ENCODE assay signal across 19 cellular contexts in the genomic region with DNA sequence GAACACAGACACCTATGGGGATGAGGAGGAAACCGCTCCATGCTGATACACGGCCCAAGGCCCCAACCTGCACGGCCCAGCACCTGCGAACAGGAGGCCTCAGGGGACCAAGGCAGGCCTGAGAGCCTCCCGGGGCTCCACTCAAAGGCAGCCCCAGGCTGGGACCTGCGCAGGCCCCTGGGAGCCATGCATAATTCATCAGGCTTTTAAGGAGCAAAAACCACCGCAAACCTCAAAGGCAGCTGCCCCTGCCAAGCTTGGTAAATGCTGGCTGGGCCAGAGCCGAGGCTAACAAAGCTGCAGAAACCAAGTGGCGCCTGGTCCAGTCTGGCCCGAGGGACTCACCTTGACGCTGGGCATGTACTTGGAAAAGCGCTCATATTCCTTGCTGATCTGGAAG. TPM values are rescaled to one million over a fixed set of nuclear protein-coding genes. Genes with fewer than 3 reads are reported as not detected.
A peak's percentile ranks its signal among the peaks of the same experiment; 100 is the strongest.
DNase-seq lines count a peak whose midpoint lies in the region; ATAC-seq and TF ChIP-seq lines count a peak whose summit lies in the region.
"Had no signal": no experiment of that assay in that cellular context is flagged by ENCODE, and none has a peak within 500 bp of the region (broad histone marks: within the 10 kb centered on the region; RNA-seq: fewer than 3 reads in every experiment).

No MANE protein-coding gene starts in this region.

- no peaks in the 10 kb centered on the region for H3K27me3 ChIP-seq in A673 (replicated peaks; ENCODE audit: insufficient read depth, low read depth, low read length, poor library complexity)
- H3K27me3 ChIP-seq: left lung had no signal

- DNase-seq in stimulated activated naive CD8-positive, alpha-beta T cell treated with anti-CD3 and anti-CD28 coated beads, Interleukin-15, Interleukin-2, amounts not matched to agents 100 U/mL and 50 U/mL, for 24 hours = no peak
- DNase-seq in activated CD8-positive, alpha-beta T cell treated with anti-CD3 and anti-CD28 coated beads for 36 hours = no peak
- DNase-seq in glutamatergic neuron (peak; percentile 47), A673 (ENCODE audit: low spot score) (no peak)
- DNase-seq: Caco-2; effector memory CD4-positive, alpha-beta T cell; head of caudate nucleus; KG1; left lung; NCI-H1092; NCI-H2171; occipital lobe; Right ventricle myocardium superior; T-helper 1 cell had no signal

- peaks cover 55% of the 10 kb centered on the region for H3K4me1 Mint-ChIP-seq in stimulated activated naive CD8-positive, alpha-beta T cell treated with anti-CD3 and anti-CD28 coated beads, Interleukin-15, Interleukin-2, amounts not matched to agents 100 ng/mL and 50 ng/mL, for 24 hours (ENCODE audit: low read depth)
- peaks cover 47% of the 10 kb centered on the region for H3K4me1 Mint-ChIP-seq in activated CD8-positive, alpha-beta T cell treated with anti-CD3 and anti-CD28 coated beads for 36 hours (ENCODE audit: low read depth)
- H3K4me1 Mint-ChIP-seq in glutamatergic neuron (ENCODE audit: low read depth, unreplicated experiment) = peaks cover 23% of the 10 kb centered on the region

- peak overlapping the region; percentile 59 for H3K4me3 Mint-ChIP-seq in stimulated activated naive CD8-positive, alpha-beta T cell treated with anti-CD3 and anti-CD28 coated beads, Interleukin-15, Interleukin-2, amounts not matched to agents 100 ng/mL and 50 ng/mL, for 24 hours
- peak overlapping the region; percentile 3 for H3K4me3 Mint-ChIP-seq in activated CD8-positive, alpha-beta T cell treated with anti-CD3 and anti-CD28 coated beads for 36 hours
- H3K4me3 Mint-ChIP-seq in glutamatergic neuron (ENCODE audit: unreplicated experiment) = peak overlapping the region; percentile 49

- peak overlapping the region; percentile 84 for H3K27ac Mint-ChIP-seq in stimulated activated naive CD8-positive, alpha-beta T cell treated with anti-CD3 and anti-CD28 coated beads, Interleukin-15, Interleukin-2, amounts not matched to agents 100 ng/mL and 50 ng/mL, for 24 hours
- peak overlapping the region; percentile 12 for H3K27ac Mint-ChIP-seq in activated CD8-positive, alpha-beta T cell treated with anti-CD3 and anti-CD28 coated beads for 36 hours
- H3K27ac Mint-ChIP-seq in glutamatergic neuron (ENCODE audit: unreplicated experiment) = peak overlapping the region; percentile 76

- H3K9me3 Mint-ChIP-seq in stimulated activated naive CD8-positive, alpha-beta T cell treated with anti-CD3 and anti-CD28 coated beads, Interleukin-15, Interleukin-2, amounts not matched to agents 100 ng/mL and 50 ng/mL, for 24 hours = no peaks in the 10 kb centered on the region
- no peaks in the 10 kb centered on the region for H3K9me3 Mint-ChIP-seq in activated CD8-positive, alpha-beta T cell treated with anti-CD3 and anti-CD28 coated beads for 36 hours
- H3K9me3 Mint-ChIP-seq in glutamatergic neuron (ENCODE audit: unreplicated experiment) = peaks cover 8% of the 10 kb centered on the region

- no peak overlapping the region for H3K4me3 ChIP-seq in A673 (ENCODE audit: low read depth, low read length, poor library complexity, severe bottlenecking)
- H3K4me3 ChIP-seq: left lung, mucosa of descending colon had no signal

- BruUV-seq in A673 (replicated peaks; lab: Mats Ljungman, UMichigan) = no TSS peak

- no peaks in the 10 kb centered on the region for H3K9me3 ChIP-seq in A673 (ENCODE audit: low read depth, low read length, poor library complexity, severe bottlenecking)
- H3K9me3 ChIP-seq: Caco-2, left lung, mucosa of descending colon had no signal

- H3K36me3 ChIP-seq in A673 (ENCODE audit: insufficient read depth, low read length, poor library complexity, severe bottlenecking) = peaks cover 85% of the 10 kb centered on the region

- H3K4me1 ChIP-seq in A673 (ENCODE audit: insufficient read depth, low read length, poor library complexity, severe bottlenecking) = peaks cover 16% of the 10 kb centered on the region
- H3K4me1 ChIP-seq: Caco-2 had no signal

- H3K36me3 Mint-ChIP-seq in stimulated activated naive CD8-positive, alpha-beta T cell treated with anti-CD3 and anti-CD28 coated beads, Interleukin-15, Interleukin-2, amounts not matched to agents 100 ng/mL and 50 ng/mL, for 24 hours (ENCODE audit: low read depth) = peaks cover 81% of the 10 kb centered on the region
- H3K36me3 Mint-ChIP-seq in activated CD8-positive, alpha-beta T cell treated with anti-CD3 and anti-CD28 coated beads for 36 hours (ENCODE audit: low read depth) = peaks cover 80% of the 10 kb centered on the region
- no peaks in the 10 kb centered on the region for H3K36me3 Mint-ChIP-seq in glutamatergic neuron (ENCODE audit: unreplicated experiment)

- no peak overlapping the region for H3K27ac ChIP-seq in A673 (ENCODE audit: low read depth, low read length, poor library complexity, severe bottlenecking)
- H3K27ac ChIP-seq: left lung had no signal

- no peak for ATAC-seq in stimulated activated naive CD8-positive, alpha-beta T cell treated with anti-CD3 and anti-CD28 coated beads, Interleukin-15, Interleukin-2, amounts not matched to agents 100 U/mL and 50 U/mL, for 24 hours
- ATAC-seq in activated CD8-positive, alpha-beta T cell treated with anti-CD3 and anti-CD28 coated beads for 36 hours = no peak
- ATAC-seq in HG03039 (IDR thresholded peaks at IDR 0.05; ENCODE audit: unreplicated experiment) (no peak), GM21825 (IDR thresholded peaks at IDR 0.05; ENCODE audit: unreplicated experiment) (no peak), HG03460 (IDR thresholded peaks at IDR 0.05; ENCODE audit: unreplicated experiment) (no peak)
- ATAC-seq: left lung, mucosa of descending colon had no signal

- POLR2A ChIA-PET in activated CD8-positive, alpha-beta T cell treated with anti-CD3 and anti-CD28 coated beads for 36 hours (lab: Charles Lee) = interaction anchor here (0.6 to 9.4 kb wide), 15 partner anchors 8 to 211 kb away, joined by 3 to 168 read pairs (median 4); partner anchors contain the start of genes ADGRE5 and DDX39A
- POLR2A ChIA-PET in A673 (lab: Charles Lee; ENCODE audit: low non-redundant PET) = no interaction called here

- TF ChIP-seq CTCF in activated CD8-positive, alpha-beta T cell treated with anti-CD3 and anti-CD28 coated beads for 36 hours (IDR thresholded peaks at IDR 0.05) = no peak
- TF ChIP-seq CTCF in glutamatergic neuron (IDR thresholded peaks at IDR 0.05; ENCODE audit: partially characterized antibody, unreplicated experiment) = no peak
- no peak for TF ChIP-seq CTCF in A673 (conservative IDR thresholded peaks at IDR 0.05; ENCODE audit: low read depth, low read length)

- CTCF ChIA-PET in activated CD8-positive, alpha-beta T cell treated with anti-CD3 and anti-CD28 coated beads for 36 hours (lab: Charles Lee) = interaction anchor here (0.6 to 1.7 kb wide), 2 partner anchors 51 to 69 kb away, joined by 3 to 7 read pairs; no protein-coding TSS in a partner anchor
- CTCF ChIA-PET in A673 (lab: Charles Lee) = no interaction called here

- intact Hi-C loops in activated CD8-positive, alpha-beta T cell treated with anti-CD3 and anti-CD28 coated beads for 36 hours (cut with micrococcal nuclease) = no loop called here
- intact Hi-C loops in A673 (cut with micrococcal nuclease; ENCODE audit: unreplicated experiment) = no loop called here

- H3K27me3 Mint-ChIP-seq in stimulated activated naive CD8-positive, alpha-beta T cell treated with anti-CD3 and anti-CD28 coated beads, Interleukin-15, Interleukin-2, amounts not matched to agents 100 ng/mL and 50 ng/mL, for 24 hours = no peaks in the 10 kb centered on the region
- H3K27me3 Mint-ChIP-seq in activated CD8-positive, alpha-beta T cell treated with anti-CD3 and anti-CD28 coated beads for 36 hours = no peaks in the 10 kb centered on the region
- peaks cover 15% of the 10 kb centered on the region for H3K27me3 Mint-ChIP-seq in glutamatergic neuron (ENCODE audit: unreplicated experiment)

RNA-seq across cellular contexts. Expression of gene DDX39A, which starts 8.0 kb away (rescaled TPM):
- total RNA-seq in activated CD8-positive, alpha-beta T cell treated with anti-CD3 and anti-CD28 coated beads for 36 hours = 100 to 1,000 TPM; 217 to 226 TPM
- total RNA-seq in glutamatergic neuron (ENCODE audit: unreplicated experiment) (103 TPM), A673 (2021) (190 and 223 TPM in 2 replicates)

RNA-seq across cellular contexts. Expression of gene PKN1, which starts 21.9 kb away (rescaled TPM):
- total RNA-seq in activated CD8-positive, alpha-beta T cell treated with anti-CD3 and anti-CD28 coated beads for 36 hours = 100 to 1,000 TPM; 172 to 192 TPM
- 117 TPM for total RNA-seq in glutamatergic neuron (ENCODE audit: unreplicated experiment)
- total RNA-seq in A673 (2021) = 91.4 and 127 TPM in 2 replicates

RNA-seq across cellular contexts. Expression of gene ADGRE5, which starts 29.9 kb away (rescaled TPM):
- total RNA-seq in activated CD8-positive, alpha-beta T cell treated with anti-CD3 and anti-CD28 coated beads for 36 hours = 100 to 1,000 TPM; 185 to 186 TPM
- total RNA-seq in glutamatergic neuron (ENCODE audit: unreplicated experiment) = 4.0 TPM
- total RNA-seq in A673 (2021) = 45.7 and 51.7 TPM in 2 replicates

Comparison
In these comparisons a context has a peak if more than half of its experiments do, and no peak if none do; other contexts are left out.
1. H3K27ac Mint-ChIP-seq: peak in every context shown above with its lines; median percentile 84 in stimulated activated naive CD8-positive, alpha-beta T cell treated with anti-CD3 and anti-CD28 coated beads, Interleukin-15, Interleukin-2, amounts not matched to agents 100 ng/mL and 50 ng/mL, for 24 hours; 76 in glutamatergic neuron; 12 in activated CD8-positive, alpha-beta T cell treated with anti-CD3 and anti-CD28 coated beads for 36 hours.
2. H3K4me3 Mint-ChIP-seq: peak in every context shown above with its lines; median percentile 59 in stimulated activated naive CD8-positive, alpha-beta T cell treated with anti-CD3 and anti-CD28 coated beads, Interleukin-15, Interleukin-2, amounts not matched to agents 100 ng/mL and 50 ng/mL, for 24 hours; 49 in glutamatergic neuron; 3 in activated CD8-positive, alpha-beta T cell treated with anti-CD3 and anti-CD28 coated beads for 36 hours.